ENCODE assay signal across 11 cellular contexts in the genomic region with DNA sequence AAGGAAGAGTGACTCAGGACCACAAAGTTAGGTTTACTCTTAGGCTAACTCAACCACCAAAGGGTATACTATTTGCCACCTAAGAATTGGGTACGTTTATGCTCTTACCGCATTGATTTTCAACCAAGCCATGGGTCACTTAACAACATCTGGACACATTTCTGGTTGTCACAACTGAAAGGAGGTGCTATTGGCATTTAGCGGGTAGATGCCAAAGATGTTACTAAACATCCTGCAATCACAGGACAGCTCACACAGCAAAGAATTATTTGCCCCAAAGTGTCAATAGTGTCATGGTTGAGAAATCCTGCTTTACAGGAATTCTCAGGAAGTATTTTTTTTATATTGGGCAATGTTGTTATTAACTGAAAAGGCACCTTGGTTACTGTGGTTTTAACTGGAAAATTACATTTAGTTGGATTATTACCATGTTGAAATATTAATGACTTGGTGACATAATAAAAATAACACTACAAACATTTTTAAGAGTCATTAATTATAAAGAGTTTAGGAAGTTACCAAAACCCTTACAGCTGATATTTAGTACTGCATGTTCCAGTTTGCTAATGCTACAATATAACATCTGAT.
DNase-seq lines count a peak whose midpoint lies in the region; ATAC-seq and TF ChIP-seq lines count a peak whose summit lies in the region.
"Had no signal": no experiment of that assay in that cellular context is flagged by ENCODE, and none has a peak within 500 bp of the region (broad histone marks: within the 10 kb centered on the region; RNA-seq: fewer than 3 reads in every experiment).

No MANE protein-coding gene starts in this region.

- H3K4me3 ChIP-seq in subcutaneous abdominal adipose tissue (ENCODE audit: low read depth in 1 of 5, low read length in 5 of 5) (no peak overlapping the region), suprapubic skin (no peak overlapping the region)
- H3K4me3 ChIP-seq: pancreas had no signal

- H3K27me3 ChIP-seq in foreskin keratinocyte (no peaks in the 10 kb centered on the region), subcutaneous abdominal adipose tissue (ENCODE audit: control insufficient read depth in 5 of 5, insufficient read depth in 4 of 5, low read length in 5 of 5) (no peaks in the 10 kb centered on the region), suprapubic skin (no peaks in the 10 kb centered on the region)
- H3K27me3 ChIP-seq: pancreas had no signal

- no peak for TF ChIP-seq EP300 in suprapubic skin (IDR thresholded peaks at IDR 0.05)

- H3K4me1 ChIP-seq in foreskin keratinocyte: peaks cover 20% of the 10 kb centered on the region
- peaks cover 0 to 6% (median 0%) of the 10 kb centered on the region in 5 donors for H3K4me1 ChIP-seq in subcutaneous abdominal adipose tissue (ENCODE audit: control insufficient read depth in 5 of 5, insufficient read depth in 5 of 5, low read length in 5 of 5)
- no peaks in the 10 kb centered on the region for H3K4me1 ChIP-seq in suprapubic skin
- H3K4me1 ChIP-seq: pancreas had no signal

- ATAC-seq in foreskin keratinocyte (peak; percentile 95), HG03135 (IDR thresholded peaks at IDR 0.05; ENCODE audit: unreplicated experiment) (no peak), HG02840 (IDR thresholded peaks at IDR 0.05; ENCODE audit: low FRiP score, unreplicated experiment) (no peak)

- TF ChIP-seq CTCF in foreskin keratinocyte (conservative IDR thresholded peaks at IDR 0.05) (no peak), suprapubic skin (IDR thresholded peaks at IDR 0.05) (no peak)

- peak; percentile 40 for DNase-seq in GOT3 (lab: John Stamatoyannopoulos, UW)
- DNase-seq in SW 1271 (lab: John Stamatoyannopoulos, UW): peak; percentile 93 to 99
- DNase-seq in foreskin keratinocyte: peak; percentile 98 to 99
- no peak for DNase-seq in suprapubic skin (ENCODE audit: low spot score in 2 of 2)
- DNase-seq: activated CD8-positive, alpha-beta memory T cell treated with anti-CD3 and anti-CD28 coated beads, Interleukin-2, amount 50 U/mL, for 48 hours; central memory CD4-positive, alpha-beta T cell; NCI-H446; pancreas had no signal

- H3K9ac ChIP-seq in subcutaneous abdominal adipose tissue (ENCODE audit: low read length in 5 of 5): no peak overlapping the region

- peaks cover 0 to 18% (median 9%) of the 10 kb centered on the region in 5 donors for H3K9me3 ChIP-seq in subcutaneous abdominal adipose tissue (ENCODE audit: control insufficient read depth in 5 of 5, low read length in 5 of 5)
- H3K9me3 ChIP-seq in suprapubic skin: peaks cover 8% of the 10 kb centered on the region
- H3K9me3 ChIP-seq: pancreas had no signal

- 77% methylated on average over 3 of the region's 3 CpGs for WGBS in suprapubic skin

- peak overlapping the region; percentile 9 for H3K27ac ChIP-seq in foreskin keratinocyte
- H3K27ac ChIP-seq in subcutaneous abdominal adipose tissue (ENCODE audit: low read depth, low read length): peak overlapping the region; percentile 1
- no peak overlapping the region for H3K27ac ChIP-seq in suprapubic skin
- H3K27ac ChIP-seq: pancreas had no signal

- no peak for TF ChIP-seq POLR2A in suprapubic skin (IDR thresholded peaks at IDR 0.05)

- H3K36me3 ChIP-seq in subcutaneous abdominal adipose tissue (ENCODE audit: control insufficient read depth in 5 of 5, insufficient read depth in 5 of 5, low read length in 5 of 5) (no peaks in the 10 kb centered on the region), suprapubic skin (no peaks in the 10 kb centered on the region)
- H3K36me3 ChIP-seq: pancreas had no signal

Comparison
In these comparisons a context has a peak if more than half of its experiments do, and no peak if none do; other contexts are left out.
1. DNase-seq: peak in GOT3 (single experiment), SW 1271 (2 of 2) and foreskin keratinocyte (2 of 2); none in suprapubic skin (0 of 2).